Comparison of ENCODE assay signal across 1 cellular context in genomic region chr10:132912685-132913558, GRCh38.
A peak's percentile ranks its signal among the peaks of the same experiment; 100 is the strongest.
TF ChIP-seq lines count a peak whose summit lies in the region.

No MANE protein-coding gene starts in this region.

TF ChIP-seq in HEK293, 187 proteins besides CTCF, POLR2A, EP300 and RAD21:
- no peak for TF ChIP-seq WT1 (tag by site-specific recombination; IDR thresholded peaks at IDR 0.05)
- no peak for TF ChIP-seq INSM2 (tag by site-specific recombination; IDR thresholded peaks at IDR 0.05)
- no peak for TF ChIP-seq HOXC10 (CRISPR knock-in tag; IDR thresholded peaks at IDR 0.05)
- TF ChIP-seq ZNF785 (tag by site-specific recombination; IDR thresholded peaks at IDR 0.05): no peak
- no peak for TF ChIP-seq ZFP37 (tag by site-specific recombination; IDR thresholded peaks at IDR 0.05)
- peak; percentile 64 for TF ChIP-seq KLF1 (tag by site-specific recombination; IDR thresholded peaks at IDR 0.05)
- 0 out of 2 replicates have a peak, but pooled peaks have one; percentile 7 for TF ChIP-seq EGR2 (tag by site-specific recombination; IDR thresholded peaks at IDR 0.05; ENCODE audit: low read depth)
- TF ChIP-seq ZNF645 (tag by site-specific recombination; IDR thresholded peaks at IDR 0.05): no peak
- TF ChIP-seq SP2 (tag by site-specific recombination; IDR thresholded peaks at IDR 0.05): no peak
- no peak for TF ChIP-seq ZNF37A (tag by site-specific recombination; IDR thresholded peaks at IDR 0.05)
- TF ChIP-seq ZXDB (tag by site-specific recombination; IDR thresholded peaks at IDR 0.05): no peak
- no peak for TF ChIP-seq ZNF280D (tag by site-specific recombination; IDR thresholded peaks at IDR 0.05)
